21 cellular contexts compared by ENCODE assay signal in genomic region chr18:48609820-48610815, GRCh38.
DNase-seq lines count a peak whose midpoint lies in the region; ATAC-seq and TF ChIP-seq lines count a peak whose summit lies in the region.
"Had no signal": no experiment of that assay in that cellular context is flagged by ENCODE, and none has a peak within 500 bp of the region (broad histone marks: within the 10 kb centered on the region; RNA-seq: fewer than 3 reads in every experiment).

No MANE protein-coding gene starts in this region.

- no peak overlapping the region for H3K4me3 ChIP-seq in Caco-2 (ENCODE audit: low read depth, low read length)
- H3K4me3 ChIP-seq: body of pancreas, SJSA1, suprapubic skin had no signal

- TF ChIP-seq CTCF in osteocyte (IDR thresholded peaks at IDR 0.05), result no peak
- TF ChIP-seq CTCF in natural killer cell (IDR thresholded peaks at IDR 0.05), result no peak
- no peak for TF ChIP-seq CTCF in Caco-2 (IDR thresholded peaks at IDR 0.05; ENCODE audit: insufficient read depth in 1 of 2, low read depth in 1 of 2, low read length in 1 of 2, severe bottlenecking in 1 of 2, unreplicated experiment in 1 of 2)

- H3K27me3 Mint-ChIP-seq in osteocyte (ENCODE audit: unreplicated experiment) (no peaks in the 10 kb centered on the region), natural killer cell (ENCODE audit: low read depth in 2 of 2) (no peaks in the 10 kb centered on the region), Caco-2 (ENCODE audit: insufficient read depth, unreplicated experiment) (no peaks in the 10 kb centered on the region)
- H3K27me3 Mint-ChIP-seq: activated naive CD8-positive, alpha-beta T cell; CD4-positive, alpha-beta T cell; T-helper 17 cell had no signal

- H3K27me3 ChIP-seq in Caco-2 (replicated peaks; ENCODE audit: control insufficient read depth, insufficient read depth, low read length), result no peaks in the 10 kb centered on the region
- H3K27me3 ChIP-seq: body of pancreas, SJSA1 had no signal

- H3K36me3 Mint-ChIP-seq in osteocyte (ENCODE audit: unreplicated experiment), result peaks cover 9% of the 10 kb centered on the region
- H3K36me3 Mint-ChIP-seq in natural killer cell, result no peaks in the 10 kb centered on the region
- H3K36me3 Mint-ChIP-seq in Caco-2 (ENCODE audit: insufficient read depth, unreplicated experiment), result no peaks in the 10 kb centered on the region
- H3K36me3 Mint-ChIP-seq: activated naive CD8-positive, alpha-beta T cell had no signal

- no TSS peak for BruUV-seq in Caco-2 (replicated peaks; lab: Mats Ljungman, UMichigan)

- H3K9me3 Mint-ChIP-seq in osteocyte (ENCODE audit: unreplicated experiment) (no peaks in the 10 kb centered on the region), natural killer cell (no peaks in the 10 kb centered on the region), Caco-2 (ENCODE audit: unreplicated experiment) (no peaks in the 10 kb centered on the region)
- H3K9me3 Mint-ChIP-seq: CD4-positive, alpha-beta T cell; neural crest cell had no signal

- CTCF ChIA-PET in Caco-2 (lab: Charles Lee), result no interaction called here

- POLR2A ChIA-PET in Caco-2 (lab: Charles Lee), result no interaction called here

- no peaks in the 10 kb centered on the region for H3K4me1 ChIP-seq in Caco-2
- H3K4me1 ChIP-seq: suprapubic skin had no signal

- H3K9me3 ChIP-seq in Caco-2, result no peaks in the 10 kb centered on the region
- H3K9me3 ChIP-seq: body of pancreas, SJSA1, suprapubic skin had no signal

- no peak for TF ChIP-seq RAD21 in Ishikawa (IDR thresholded peaks at IDR 0.05; ENCODE audit: low read depth)

- TF ChIP-seq EP300 in Ishikawa (IDR thresholded peaks at IDR 0.05; ENCODE audit: borderline replicate concordance), result peak; percentile 88

- H3K4me3 Mint-ChIP-seq in osteocyte (ENCODE audit: unreplicated experiment) (no peak overlapping the region), natural killer cell (no peak overlapping the region), Caco-2 (ENCODE audit: unreplicated experiment) (no peak overlapping the region)
- H3K4me3 Mint-ChIP-seq: activated naive CD8-positive, alpha-beta T cell; CD4-positive, alpha-beta T cell; neural crest cell; T-helper 17 cell had no signal

- peak overlapping the region; percentile 44 for H3K27ac Mint-ChIP-seq in osteocyte (ENCODE audit: unreplicated experiment)
- no peak overlapping the region for H3K27ac Mint-ChIP-seq in natural killer cell
- no peak overlapping the region for H3K27ac Mint-ChIP-seq in Caco-2 (ENCODE audit: unreplicated experiment)
- H3K27ac Mint-ChIP-seq: activated naive CD8-positive, alpha-beta T cell; CD4-positive, alpha-beta T cell had no signal

- H3K4me1 Mint-ChIP-seq in osteocyte (ENCODE audit: unreplicated experiment) (peaks cover 89% of the 10 kb centered on the region), natural killer cell (no peaks in the 10 kb centered on the region), Caco-2 (ENCODE audit: low read depth, unreplicated experiment) (no peaks in the 10 kb centered on the region)

- ATAC-seq in GM19463 (IDR thresholded peaks at IDR 0.05; ENCODE audit: unreplicated experiment) (no peak), GM18868 (IDR thresholded peaks at IDR 0.05; ENCODE audit: unreplicated experiment) (no peak), natural killer cell (no peak)
- ATAC-seq: body of pancreas, left colon, Panc1, T-helper 17 cell had no signal

- intact Hi-C loops in natural killer cell (cut with micrococcal nuclease), result no loop called here
- intact Hi-C loops in Caco-2 (cut with micrococcal nuclease; ENCODE audit: unreplicated experiment), result loop anchor here (5.0 kb wide), 1 partner anchor 57 kb away; no protein-coding TSS in a partner anchor

- H3K36me3 ChIP-seq in Caco-2 (ENCODE audit: control insufficient read depth, insufficient read depth, low read length), result no peaks in the 10 kb centered on the region
- H3K36me3 ChIP-seq: suprapubic skin had no signal

- DNase-seq in AG20443 (ENCODE audit: low spot score) (peak; percentile 66), dedifferentiated amniotic fluid mesenchymal stem cell (ENCODE audit: extremely low spot score) (peak; percentile 73), osteocyte (ENCODE audit: extremely low spot score, unreplicated experiment) (no peak), natural killer cell (no peak), Caco-2 (no peak)
- DNase-seq: activated CD4-positive, alpha-beta T cell treated with anti-CD3 and anti-CD28 coated beads, Interleukin-2, amount 50 U/mL, for 1 hour; body of pancreas; CD4-positive, alpha-beta T cell; GF-D8; left colon; NCI-H2081; stimulated activated CD4-positive, alpha-beta T cell treated with anti-CD3 and anti-CD28 coated beads, Interleukin-1b, Interleukin-23, amount 100 ng/mL, for 48 hours; T-helper 17 cell had no signal

TF ChIP-seq in Ishikawa, 13 proteins besides CTCF, POLR2A, EP300 and RAD21:
- TF ChIP-seq TCF12 (IDR thresholded peaks at IDR 0.05; ENCODE audit: low read depth), result peak; percentile 89
- peak; percentile 76 for TF ChIP-seq NFIC (IDR thresholded peaks at IDR 0.05)
- no peak for TF ChIP-seq ZBTB7A (IDR thresholded peaks at IDR 0.05; ENCODE audit: low read depth)
- TF ChIP-seq TEAD4 (IDR thresholded peaks at IDR 0.05), result peak; percentile 86
- no peak for TF ChIP-seq FOXM1 (IDR thresholded peaks at IDR 0.05; ENCODE audit: borderline replicate concordance, low read depth)

Comparison
In these comparisons a context has a peak if more than half of its experiments do, and no peak if none do; other contexts are left out.
1. DNase-seq: peak in AG20443 (single experiment) and dedifferentiated amniotic fluid mesenchymal stem cell (single experiment); none in osteocyte (single experiment), natural killer cell (single experiment) and Caco-2 (0 of 2).